Comparison of ENCODE assay signal across 8 cellular contexts in genomic region chr12:128817115-128818015, GRCh38. TPM values are rescaled to one million over a fixed set of nuclear protein-coding genes. Genes with fewer than 3 reads are reported as not detected.
DNase-seq lines count a peak whose midpoint lies in the region; ATAC-seq and TF ChIP-seq lines count a peak whose summit lies in the region.

No MANE protein-coding gene starts in this region.

- DNase-seq in GM13977 (ENCODE audit: low spot score) = peak; percentile 48
- DNase-seq in NCI-H2029 (lab: John Stamatoyannopoulos, UW) = peak; percentile 49
- DNase-seq in cerebellum (ENCODE audit: low spot score) = peak; percentile 62
- DNase-seq in NCI-H2171 (lab: John Stamatoyannopoulos, UW) = no peak
- DNase-seq in globus pallidus (ENCODE audit: low spot score) = no peak
- no peak for DNase-seq in NCI-H1436 (lab: John Stamatoyannopoulos, UW)

- in situ Hi-C loops in GM13977 (cut with MboI; ENCODE audit: low pct_unique_long_range_greater_than_20kb, low sequenced_read_pairs, unreplicated experiment) = no loop called here

- H3K9me3 ChIP-seq in mesodermal cell (ENCODE audit: control insufficient read depth, low read length) = no peaks in the 10 kb centered on the region

- peaks cover 42% of the 10 kb centered on the region for H3K36me3 ChIP-seq in mesodermal cell (ENCODE audit: control insufficient read depth, insufficient read depth, low read length)

- no peak overlapping the region for H3K4me3 ChIP-seq in mesodermal cell (ENCODE audit: extremely low read depth, insufficient read depth, low read length, poor library complexity, severe bottlenecking)

- H3K4me1 ChIP-seq in mesodermal cell (ENCODE audit: control insufficient read depth, insufficient read depth, low read length, poor library complexity, severe bottlenecking) = peaks cover 13% of the 10 kb centered on the region

- TF ChIP-seq CTCF in GM13977 (IDR thresholded peaks at IDR 0.05; ENCODE audit: extremely low read depth, insufficient read depth, missing control alignments) = no peak

- peak overlapping the region; percentile 47 for H3K27ac ChIP-seq in mesodermal cell (ENCODE audit: low read depth, low read length, severe bottlenecking)

- ATAC-seq in GM21786 (IDR thresholded peaks at IDR 0.05; ENCODE audit: unreplicated experiment) = peak; percentile 33

- 77 to 85% methylated on average over 6 of the region's 8 CpGs for WGBS in mesodermal cell (ENCODE audit: insufficient coverage in 2 of 2), 2 experiments

RNA-seq across cellular contexts. Expression of gene SLC15A4, which starts 6.4 kb away (rescaled TPM):
- 48.1 TPM for total RNA-seq in cerebellum
- 18.2 TPM for polyA plus RNA-seq in mesodermal cell (2013, experiment 1 of 2)
- 16.5 TPM for polyA plus RNA-seq in mesodermal cell (2013, experiment 2 of 2)

RNA-seq across cellular contexts. Expression of gene GLT1D1, which starts 35.9 kb away (rescaled TPM):
- 7.0 TPM for total RNA-seq in cerebellum
- polyA plus RNA-seq in mesodermal cell (2013, experiment 1 of 2) = 1.7 TPM
- 1.4 TPM for polyA plus RNA-seq in mesodermal cell (2013, experiment 2 of 2)

Comparison
In these comparisons a context has a peak if more than half of its experiments do, and no peak if none do; other contexts are left out.
1. DNase-seq: peak in GM13977 (single experiment), NCI-H2029 (single experiment) and cerebellum (single experiment); none in NCI-H2171 (single experiment), globus pallidus (single experiment) and NCI-H1436 (single experiment).